Comparison of ENCODE assay signal across 15 cellular contexts in genomic region chr1:243728192-243728570, GRCh38.
DNase-seq lines count a peak whose midpoint lies in the region; ATAC-seq and TF ChIP-seq lines count a peak whose summit lies in the region.
"Had no signal": no experiment of that assay in that cellular context is flagged by ENCODE, and none has a peak within 500 bp of the region (broad histone marks: within the 10 kb centered on the region; RNA-seq: fewer than 3 reads in every experiment).

No MANE protein-coding gene starts in this region.

- intact Hi-C loops in activated CD4-positive, alpha-beta T cell treated with anti-CD3 and anti-CD28 coated beads, Interleukin-2, amount 10 ng/mL, durations not matched to agents 24 days and 14 days (cut with micrococcal nuclease) = no loop called here

- H3K27me3 ChIP-seq in layer of hippocampus (ENCODE audit: control insufficient read depth, insufficient read depth, low read length) = no peaks in the 10 kb centered on the region

- H3K9me3 Mint-ChIP-seq in activated CD4-positive, alpha-beta T cell treated with anti-CD3 and anti-CD28 coated beads, Interleukin-2, amount 10 ng/mL, durations not matched to agents 24 days and 14 days = peaks cover 6% of the 10 kb centered on the region
- H3K9me3 Mint-ChIP-seq: HFFc6 had no signal

- no peak for DNase-seq in activated CD4-positive, alpha-beta T cell treated with anti-CD3 and anti-CD28 coated beads, Interleukin-2, amount 10 ng/mL, durations not matched to agents 24 days and 14 days
- DNase-seq in HEK293T (ENCODE audit: extremely low spot score) (no peak), cerebellum (ENCODE audit: low spot score) (no peak)
- DNase-seq: activated naive CD8-positive, alpha-beta T cell treated with anti-CD3 and anti-CD28 coated beads, Interleukin-2, amount 50 U/mL, for 24 hours; HFFc6; NCI-H1436; NCI-H748 treated with DMSO at 0.1 percent for 48 hours; psoas muscle; stimulated activated naive CD4-positive, alpha-beta T cell treated with Interleukin-2 at 50 U/mL for 16 hours had no signal

- POLR2A ChIA-PET in HEK293T (lab: Yijun Ruan, JAX) = no interaction called here

- H3K4me1 Mint-ChIP-seq in activated CD4-positive, alpha-beta T cell treated with anti-CD3 and anti-CD28 coated beads, Interleukin-2, amount 10 ng/mL, durations not matched to agents 24 days and 14 days = peaks cover 11% of the 10 kb centered on the region

- CTCF ChIA-PET in HEK293T (lab: Yijun Ruan, JAX) = no interaction called here

- H3K27ac Mint-ChIP-seq in activated CD4-positive, alpha-beta T cell treated with anti-CD3 and anti-CD28 coated beads, Interleukin-2, amount 10 ng/mL, durations not matched to agents 24 days and 14 days = no peak overlapping the region
- H3K27ac Mint-ChIP-seq: activated naive CD8-positive, alpha-beta T cell treated with anti-CD3 and anti-CD28 coated beads, Interleukin-2, amount 50 U/mL, for 24 hours; HFFc6 had no signal

- peaks cover 2% of the 10 kb centered on the region for H3K36me3 Mint-ChIP-seq in activated CD4-positive, alpha-beta T cell treated with anti-CD3 and anti-CD28 coated beads, Interleukin-2, amount 10 ng/mL, durations not matched to agents 24 days and 14 days (ENCODE audit: low read depth)

- peak; percentile 31 for ATAC-seq in GM18502 (IDR thresholded peaks at IDR 0.05; ENCODE audit: poor library complexity, unreplicated experiment)
- ATAC-seq in GM21423 (IDR thresholded peaks at IDR 0.05; ENCODE audit: unreplicated experiment) = peak; percentile 22
- peak; percentile 8 for ATAC-seq in HG03139 (IDR thresholded peaks at IDR 0.05; ENCODE audit: unreplicated experiment)
- ATAC-seq in HG03378 (IDR thresholded peaks at IDR 0.05; ENCODE audit: unreplicated experiment) = no peak
- ATAC-seq: activated naive CD8-positive, alpha-beta T cell treated with anti-CD3 and anti-CD28 coated beads, Interleukin-2, amount 50 U/mL, for 24 hours; psoas muscle; Right ventricle myocardium inferior had no signal

- H3K27ac ChIP-seq in layer of hippocampus (ENCODE audit: low read depth, low read length) = peak overlapping the region; percentile 23
- H3K27ac ChIP-seq: psoas muscle had no signal

- H3K4me3 Mint-ChIP-seq in activated CD4-positive, alpha-beta T cell treated with anti-CD3 and anti-CD28 coated beads, Interleukin-2, amount 10 ng/mL, durations not matched to agents 24 days and 14 days = no peak overlapping the region
- H3K4me3 Mint-ChIP-seq: activated naive CD8-positive, alpha-beta T cell treated with anti-CD3 and anti-CD28 coated beads, Interleukin-2, amount 50 U/mL, for 24 hours; HFFc6 had no signal

- H3K27me3 Mint-ChIP-seq in activated CD4-positive, alpha-beta T cell treated with anti-CD3 and anti-CD28 coated beads, Interleukin-2, amount 10 ng/mL, durations not matched to agents 24 days and 14 days = no peaks in the 10 kb centered on the region
- H3K27me3 Mint-ChIP-seq: activated naive CD8-positive, alpha-beta T cell treated with anti-CD3 and anti-CD28 coated beads, Interleukin-2, amount 50 U/mL, for 24 hours had no signal

TF ChIP-seq in HEK293T, 16 proteins besides CTCF, POLR2A, EP300 and RAD21:
- TF ChIP-seq ARNT (IDR thresholded peaks at IDR 0.05) = no peak
- no peak for TF ChIP-seq BHLHE40 (IDR thresholded peaks at IDR 0.05; ENCODE audit: borderline replicate concordance)
- no peak for TF ChIP-seq L3MBTL2 (conservative IDR thresholded peaks at IDR 0.05)
- TF ChIP-seq TARDBP (IDR thresholded peaks at IDR 0.05) = no peak
- no peak for TF ChIP-seq ELF4 (IDR thresholded peaks at IDR 0.05)
- TF ChIP-seq FOXM1 (IDR thresholded peaks at IDR 0.05; ENCODE audit: borderline replicate concordance) = no peak
- TF ChIP-seq SP1 (IDR thresholded peaks at IDR 0.05) = no peak
- no peak for TF ChIP-seq SUZ12 (IDR thresholded peaks at IDR 0.05)
- no peak for TF ChIP-seq HDGF (IDR thresholded peaks at IDR 0.05; ENCODE audit: borderline replicate concordance)
- no peak for TF ChIP-seq FOXA1 (IDR thresholded peaks at IDR 0.05)
- TF ChIP-seq CTBP1 (IDR thresholded peaks at IDR 0.05; ENCODE audit: borderline replicate concordance) = no peak
